Comparison of ENCODE assay signal across 1 cellular context in the genomic region with DNA sequence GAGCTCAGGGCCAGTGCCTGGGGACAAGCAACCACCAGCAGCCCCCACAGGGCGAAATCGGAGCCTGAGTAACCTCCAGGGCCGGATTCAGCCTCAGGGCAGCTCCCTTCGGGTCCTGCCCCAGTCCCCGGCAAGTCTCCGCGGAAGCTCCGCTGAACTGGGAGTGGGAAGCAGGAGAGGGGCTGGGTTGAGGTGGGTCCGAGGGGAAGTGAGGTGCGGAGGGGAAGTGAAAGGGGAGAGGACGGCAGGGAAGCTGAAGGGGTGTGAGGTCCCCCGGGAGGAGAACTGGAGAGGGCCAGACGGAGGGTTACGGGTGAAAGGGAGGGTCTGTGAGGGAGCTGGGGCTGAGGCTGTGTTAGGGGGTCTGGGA.
TF ChIP-seq lines count a peak whose summit lies in the region.

No MANE protein-coding gene starts in this region.

TF ChIP-seq in IMR-90, 13 proteins besides CTCF, POLR2A, EP300 and RAD21 (continued from another document):
- TF ChIP-seq FOS (IDR thresholded peaks at IDR 0.05; ENCODE audit: low read depth, low read length) (no peak), SMC3 (IDR thresholded peaks at IDR 0.05; ENCODE audit: low read depth, low read length) (no peak), BHLHE40 (IDR thresholded peaks at IDR 0.05; ENCODE audit: low read depth, low read length) (no peak), CEBPB (IDR thresholded peaks at IDR 0.05; ENCODE audit: low read depth, low read length) (no peak), MAFK (IDR thresholded peaks at IDR 0.05; ENCODE audit: low read depth, low read length) (no peak), RCOR1 (IDR thresholded peaks at IDR 0.05; ENCODE audit: insufficient replicate concordance, low read length) (no peak), RFX5 (IDR thresholded peaks at IDR 0.05; ENCODE audit: low read depth, low read length) (no peak), MXI1 (IDR thresholded peaks at IDR 0.05; ENCODE audit: borderline replicate concordance, low read depth, low read length) (no peak)
- TF ChIP-seq, protein P1, sequence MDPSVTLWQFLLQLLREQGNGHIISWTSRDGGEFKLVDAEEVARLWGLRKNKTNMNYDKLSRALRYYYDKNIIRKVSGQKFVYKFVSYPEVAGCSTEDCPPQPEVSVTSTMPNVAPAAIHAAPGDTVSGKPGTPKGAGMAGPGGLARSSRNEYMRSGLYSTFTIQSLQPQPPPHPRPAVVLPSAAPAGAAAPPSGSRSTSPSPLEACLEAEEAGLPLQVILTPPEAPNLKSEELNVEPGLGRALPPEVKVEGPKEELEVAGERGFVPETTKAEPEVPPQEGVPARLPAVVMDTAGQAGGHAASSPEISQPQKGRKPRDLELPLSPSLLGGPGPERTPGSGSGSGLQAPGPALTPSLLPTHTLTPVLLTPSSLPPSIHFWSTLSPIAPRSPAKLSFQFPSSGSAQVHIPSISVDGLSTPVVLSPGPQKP (IDR thresholded peaks at IDR 0.05; ENCODE audit: borderline replicate concordance, low read depth, low read length), result no peak
- TF ChIP-seq, protein P2, sequence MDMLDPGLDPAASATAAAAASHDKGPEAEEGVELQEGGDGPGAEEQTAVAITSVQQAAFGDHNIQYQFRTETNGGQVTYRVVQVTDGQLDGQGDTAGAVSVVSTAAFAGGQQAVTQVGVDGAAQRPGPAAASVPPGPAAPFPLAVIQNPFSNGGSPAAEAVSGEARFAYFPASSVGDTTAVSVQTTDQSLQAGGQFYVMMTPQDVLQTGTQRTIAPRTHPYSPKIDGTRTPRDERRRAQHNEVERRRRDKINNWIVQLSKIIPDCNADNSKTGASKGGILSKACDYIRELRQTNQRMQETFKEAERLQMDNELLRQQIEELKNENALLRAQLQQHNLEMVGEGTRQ (IDR thresholded peaks at IDR 0.05; ENCODE audit: low read depth, low read length), result no peak
